8 cellular contexts compared by ENCODE assay signal in genomic region chr6:34888441-34888820, GRCh38. TPM values are rescaled to one million over a fixed set of nuclear protein-coding genes. Genes with fewer than 3 reads are reported as not detected.
DNase-seq lines count a peak whose midpoint lies in the region; TF ChIP-seq lines count a peak whose summit lies in the region.

No MANE protein-coding gene starts in this region.

- H3K36me3 Mint-ChIP-seq in CD14-positive monocyte (peaks cover 10 to 19% of the 10 kb centered on the region in 2 donors), nephron (ENCODE audit: low read depth) (peaks cover 18% of the 10 kb centered on the region)
- H3K36me3 Mint-ChIP-seq in dendritic cell treated with granulocyte-macrophage colony-stimulating factor and Interleukin-4, amounts not matched to agents 40 ng/mL and 50 ng/mL, for 4 days (ENCODE audit: low read depth) = peaks cover 44% of the 10 kb centered on the region

- H3K27me3 Mint-ChIP-seq in CD14-positive monocyte (ENCODE audit: low read depth in 3 of 3) = no peaks in the 10 kb centered on the region
- no peaks in the 10 kb centered on the region for H3K27me3 Mint-ChIP-seq in dendritic cell treated with granulocyte-macrophage colony-stimulating factor and Interleukin-4, amounts not matched to agents 40 ng/mL and 50 ng/mL, for 4 days
- no peaks in the 10 kb centered on the region for H3K27me3 Mint-ChIP-seq in nephron (ENCODE audit: low read depth)

- in situ Hi-C loops in G401 (cut with HindIII; ENCODE audit: low sequenced_read_pairs) = no loop called here

- DNase-seq in CD14-positive monocyte (ENCODE audit: low spot score) (no peak), LNCaP clone FGC (ENCODE audit: low read depth) (no peak), DMS 273 (lab: John Stamatoyannopoulos, UW; ENCODE audit: unreplicated experiment) (no peak), G401 (ENCODE audit: low spot score) (no peak), SW 1271 (lab: John Stamatoyannopoulos, UW) (no peak)
- DNase-seq in central memory CD4-positive, alpha-beta T cell = no peak

- H3K27ac Mint-ChIP-seq in CD14-positive monocyte (peak overlapping the region; percentile 98 to 100 (median 98)), nephron (peak overlapping the region; percentile 88 to 99 (median 98))
- peak overlapping the region; percentile 100 for H3K27ac Mint-ChIP-seq in dendritic cell treated with granulocyte-macrophage colony-stimulating factor and Interleukin-4, amounts not matched to agents 40 ng/mL and 50 ng/mL, for 4 days

- TF ChIP-seq CTCF in CD14-positive monocyte (IDR thresholded peaks at IDR 0.05) (no peak), LNCaP clone FGC (IDR thresholded peaks at IDR 0.05; ENCODE audit: control insufficient read depth, extremely low read depth, insufficient read depth) (no peak), nephron (IDR thresholded peaks at IDR 0.05; ENCODE audit: unreplicated experiment in 3 of 3) (no peak)

- H3K4me1 Mint-ChIP-seq in CD14-positive monocyte (peaks cover 34% of the 10 kb centered on the region), nephron (peaks cover 30% of the 10 kb centered on the region)
- peaks cover 57% of the 10 kb centered on the region for H3K4me1 Mint-ChIP-seq in dendritic cell treated with granulocyte-macrophage colony-stimulating factor and Interleukin-4, amounts not matched to agents 40 ng/mL and 50 ng/mL, for 4 days (ENCODE audit: low read depth)

- peak overlapping the region; percentile 99 for H3K4me3 Mint-ChIP-seq in CD14-positive monocyte
- H3K4me3 Mint-ChIP-seq in dendritic cell treated with granulocyte-macrophage colony-stimulating factor and Interleukin-4, amounts not matched to agents 40 ng/mL and 50 ng/mL, for 4 days = peak overlapping the region; percentile 100
- H3K4me3 Mint-ChIP-seq in nephron = peak overlapping the region; percentile 99 to 100 (median 100)

- intact Hi-C loops in CD14-positive monocyte (cut with micrococcal nuclease) = loop anchor here (2.0 to 10.0 kb wide), 4 partner anchors 94 to 156 kb away; partner anchors contain the start of genes SNRPC (in 2 of the 2) and BLTP3A (in 1 of the 2)
- intact Hi-C loops in dendritic cell treated with granulocyte-macrophage colony-stimulating factor and Interleukin-4, amounts not matched to agents 40 ng/mL and 50 ng/mL, for 4 days (cut with micrococcal nuclease) = loop anchor here (5.0 to 10.0 kb wide), 4 partner anchors 74 to 131 kb away; partner anchors contain the start of genes BLTP3A and SNRPC

- H3K4me3 ChIP-seq in LNCaP clone FGC (ENCODE audit: low read depth, low read length) = peak overlapping the region; percentile 80

- H3K9me3 Mint-ChIP-seq in CD14-positive monocyte (peaks cover 0 to 5% (median 0%) of the 10 kb centered on the region in 7 donors), nephron (no peaks in the 10 kb centered on the region)
- peaks cover 7% of the 10 kb centered on the region for H3K9me3 Mint-ChIP-seq in dendritic cell treated with granulocyte-macrophage colony-stimulating factor and Interleukin-4, amounts not matched to agents 40 ng/mL and 50 ng/mL, for 4 days

RNA-seq across cellular contexts. Expression of gene TAF11, which starts 0.6 kb away (rescaled TPM):
- polyA plus RNA-seq in CD14-positive monocyte = 10 to 100 TPM; 22.9 to 26.0 TPM
- total RNA-seq in G401 (2014; rRNA removed; shearing (Covaris generic)) = 69.3 and 79.8 TPM in 2 replicates

RNA-seq across cellular contexts. Expression of gene ANKS1A, which starts 0.6 kb away (rescaled TPM):
- 1 to 10 TPM; 1.7 to 3.1 TPM for polyA plus RNA-seq in CD14-positive monocyte
- total RNA-seq in G401 (2014; rRNA removed; shearing (Covaris generic)) = 12.3 and 14.2 TPM in 2 replicates
